In genomic region chr11:14021738-14022137, GRCh38 we compare ENCODE assay signal across 1 cellular context.
TF ChIP-seq lines count a peak whose summit lies in the region.

No MANE protein-coding gene starts in this region.

TF ChIP-seq in GM23338, 12 proteins besides CTCF, POLR2A, EP300 and RAD21 (continued from another document):
- no peak for TF ChIP-seq ZNF462 (CRISPR knock-in tag; IDR thresholded peaks at IDR 0.05)
- TF ChIP-seq ETS1 (IDR thresholded peaks at IDR 0.05) = no peak
- TF ChIP-seq EZH2 (IDR thresholded peaks at IDR 0.05; ENCODE audit: low read depth, unreplicated experiment) = no peak
- no peak for TF ChIP-seq NANOG (IDR thresholded peaks at IDR 0.05; ENCODE audit: borderline replicate concordance)
- no peak for TF ChIP-seq JUNB (IDR thresholded peaks at IDR 0.05; ENCODE audit: unreplicated experiment)
